In the genomic region with DNA sequence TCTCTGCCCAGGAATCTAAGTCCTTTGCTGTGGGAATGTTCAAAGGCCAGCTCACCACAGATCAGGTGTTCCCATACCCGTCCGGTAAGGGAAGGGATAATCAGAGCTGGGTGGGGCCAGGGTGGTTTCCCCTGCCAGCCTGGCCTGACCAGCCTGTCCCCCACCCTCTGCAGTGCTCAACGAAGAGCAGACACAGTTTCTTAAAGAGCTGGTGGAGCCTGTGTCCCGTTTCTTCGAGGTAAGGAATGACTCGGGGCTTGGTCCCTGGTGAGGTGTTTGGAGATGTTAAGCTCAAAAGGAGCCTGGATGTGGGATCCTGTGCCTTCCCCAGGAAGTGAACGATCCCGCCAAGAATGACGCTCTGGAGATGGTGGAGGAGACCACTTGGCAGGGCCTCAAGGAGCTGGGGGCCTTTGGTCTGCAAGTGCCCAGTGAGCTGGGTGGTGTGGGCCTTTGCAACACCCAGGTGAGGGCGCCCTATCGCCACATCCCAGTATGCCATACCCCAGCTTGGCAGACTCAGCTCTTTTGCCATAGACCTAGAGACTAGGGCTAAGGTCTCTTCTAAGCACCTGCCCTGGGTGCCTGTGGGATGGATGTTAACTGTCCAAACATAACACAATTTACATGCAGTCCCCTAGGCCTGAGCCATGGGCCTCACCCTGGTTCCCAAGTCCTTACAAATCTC, we compare ENCODE assay signal across 8 cellular contexts. TPM values are rescaled to one million over a fixed set of nuclear protein-coding genes. Genes with fewer than 3 reads are reported as not detected.
DNase-seq lines count a peak whose midpoint lies in the region; ATAC-seq and TF ChIP-seq lines count a peak whose summit lies in the region.

No MANE protein-coding gene starts in this region.

- H3K27ac ChIP-seq in fibroblast of lung (ENCODE audit: insufficient read depth, low read length) (peak overlapping the region; percentile 86), neural cell (ENCODE audit: low read length) (peak overlapping the region; percentile 34)

- H3K36me3 ChIP-seq in fibroblast of lung (ENCODE audit: control insufficient read depth, insufficient read depth, low read length) (peaks cover 25% of the 10 kb centered on the region), neural cell (ENCODE audit: insufficient read depth, low read length) (no peaks in the 10 kb centered on the region)

- H3K9ac ChIP-seq in fibroblast of lung (ENCODE audit: insufficient read depth, low read length): peak overlapping the region; percentile 75
- H3K9ac ChIP-seq in neural cell (ENCODE audit: low read length): peak overlapping the region; percentile 83

- H3K79me2 ChIP-seq in fibroblast of lung (ENCODE audit: control insufficient read depth, insufficient read depth, low read length) (peaks cover 29% of the 10 kb centered on the region), neural cell (replicated peaks; ENCODE audit: insufficient read depth, low read length) (peaks cover 32% of the 10 kb centered on the region)

- H3K9me3 ChIP-seq in fibroblast of lung (ENCODE audit: control insufficient read depth, insufficient read depth, low read depth, low read length) (no peaks in the 10 kb centered on the region), neural cell (ENCODE audit: low read length) (no peaks in the 10 kb centered on the region)

- no peaks in the 10 kb centered on the region for H3F3A ChIP-seq in neural cell (ENCODE audit: insufficient read depth, low read length, poor library complexity, severe bottlenecking)

- ATAC-seq in HG03521 (IDR thresholded peaks at IDR 0.05; ENCODE audit: unreplicated experiment) (no peak), GM18870 (IDR thresholded peaks at IDR 0.05; ENCODE audit: unreplicated experiment) (no peak)

- H3K4me3 ChIP-seq in fibroblast of lung (replicated peaks in 1 of 4; ENCODE audit: control extremely low read depth in 1 of 4, insufficient read depth in 1 of 4, low read depth in 3 of 4, low read length in 4 of 4): peak overlapping the region; percentile 46 to 90 (median 71)
- H3K4me3 ChIP-seq in neural cell (ENCODE audit: low read length): peak overlapping the region; percentile 99

- no peak overlapping the region for H2AFZ ChIP-seq in fibroblast of lung (ENCODE audit: low read length)
- H2AFZ ChIP-seq in neural cell (ENCODE audit: low read depth, low read length): no peak overlapping the region

- DNase-seq in activated gamma-delta T cell treated with Interleukin-2 at 50 U/mL for 16 hours: peak; percentile 56
- no peak for DNase-seq in activated gamma-delta T cell (lab: John Stamatoyannopoulos, UW)
- peak; percentile 20 for DNase-seq in NCI-H510A treated with DMSO at 0.1 percent for 48 hours (lab: John Stamatoyannopoulos, UW)
- DNase-seq in activated T-cell treated with anti-CD3 and anti-CD28 coated beads for 4 hours: peak; percentile 43
- DNase-seq in fibroblast of lung (ENCODE audit: low read depth in 2 of 2): peak; percentile 59 to 67

- no peaks in the 10 kb centered on the region for H4K20me1 ChIP-seq in fibroblast of lung (ENCODE audit: control insufficient read depth, extremely low read depth, insufficient read depth, low read length)
- no peaks in the 10 kb centered on the region for H4K20me1 ChIP-seq in neural cell (ENCODE audit: insufficient read depth)

- H3K27me3 ChIP-seq in fibroblast of lung (ENCODE audit: control insufficient read depth, insufficient read depth, low read length) (no peaks in the 10 kb centered on the region), neural cell (ENCODE audit: insufficient read depth, low read depth, low read length) (no peaks in the 10 kb centered on the region)

- H3K9me2 ChIP-seq in neural cell (ENCODE audit: insufficient read depth, low read length): no peaks in the 10 kb centered on the region

- H3K4me1 ChIP-seq in fibroblast of lung (ENCODE audit: control insufficient read depth, extremely low read depth, insufficient read depth, low read length): peaks cover 12% of the 10 kb centered on the region

- TF ChIP-seq CTCF in fibroblast of lung (conservative IDR thresholded peaks at IDR 0.05 in 1 of 2, IDR thresholded peaks at IDR 0.05 in 1 of 2; ENCODE audit: low read depth in 1 of 2, low read length in 2 of 2) (peak; percentile 37 to 42), neural cell (IDR thresholded peaks at IDR 0.05; ENCODE audit: poor library complexity, severe bottlenecking) (peak; percentile 42)

- peak; percentile 15 for TF ChIP-seq RAD21 in neural cell (conservative IDR thresholded peaks at IDR 0.05)

- TF ChIP-seq EP300 in neural cell (conservative IDR thresholded peaks at IDR 0.05; ENCODE audit: poor library complexity, severe bottlenecking): no peak

- H3K4me2 ChIP-seq in fibroblast of lung (ENCODE audit: extremely low read depth, insufficient read depth, low read length) (peak overlapping the region; percentile 80), neural cell (ENCODE audit: low read length) (peak overlapping the region; percentile 89)

TF ChIP-seq in neural cell, 6 proteins besides CTCF, POLR2A, EP300 and RAD21:
- TF ChIP-seq POLR2AphosphoS5 (IDR thresholded peaks at IDR 0.05) (no peak), MXI1 (conservative IDR thresholded peaks at IDR 0.05; ENCODE audit: poor library complexity, severe bottlenecking) (no peak), EZH2 (IDR thresholded peaks at IDR 0.05; ENCODE audit: borderline replicate concordance, insufficient read depth, low read length, poor library complexity, severe bottlenecking) (no peak), TAF1 (IDR thresholded peaks at IDR 0.05; ENCODE audit: low read depth) (no peak), REST (IDR thresholded peaks at IDR 0.05; ENCODE audit: borderline replicate concordance) (no peak), SMC3 (conservative IDR thresholded peaks at IDR 0.05; ENCODE audit: poor library complexity) (no peak)

RNA-seq across cellular contexts. Expression of gene ACADVL, which starts 1.0 kb away (rescaled TPM):
- 185 and 313 TPM in 2 replicates for total RNA-seq in fibroblast of lung
- polyA plus RNA-seq in fibroblast of lung (129 and 143 TPM in 2 replicates), neural cell (397 and 483 TPM in 2 replicates)
- polyA plus RNA-seq in fibroblast of lung (2012): 193 and 213 TPM in 2 replicates
- polyA minus RNA-seq in fibroblast of lung (ENCODE audit: low replicate concordance) (320 and 330 TPM in 2 replicates), neural cell (81.0 and 90.6 TPM in 2 replicates)

RNA-seq across cellular contexts. Expression of gene DLG4, which starts 1.1 kb away (rescaled TPM):
- total RNA-seq in fibroblast of lung: 12.6 and 22.0 TPM in 2 replicates
- polyA plus RNA-seq in fibroblast of lung: 11.3 and 14.2 TPM in 2 replicates
- 12.9 and 16.0 TPM in 2 replicates for polyA plus RNA-seq in fibroblast of lung (2012)
- polyA minus RNA-seq in fibroblast of lung (ENCODE audit: low replicate concordance): 25.9 and 29.9 TPM in 2 replicates
- 126 and 145 TPM in 2 replicates for polyA plus RNA-seq in neural cell
- polyA minus RNA-seq in neural cell: 124 and 136 TPM in 2 replicates

RNA-seq across cellular contexts. Expression of gene DVL2, which starts 13.6 kb away (rescaled TPM):
- 91.8 and 95.8 TPM in 2 replicates for total RNA-seq in fibroblast of lung
- polyA plus RNA-seq in fibroblast of lung (8.1 and 8.6 TPM in 2 replicates), neural cell (41.1 and 59.2 TPM in 2 replicates)
- 34.1 and 36.8 TPM in 2 replicates for polyA plus RNA-seq in fibroblast of lung (2012)
- polyA minus RNA-seq in fibroblast of lung (ENCODE audit: low replicate concordance) (70.9 and 73.8 TPM in 2 replicates), neural cell (84.3 and 92.8 TPM in 2 replicates)

RNA-seq across cellular contexts. Expression of gene PHF23, which starts 18.5 kb away (rescaled TPM):
- total RNA-seq in fibroblast of lung: 41.6 and 45.4 TPM in 2 replicates
- polyA plus RNA-seq in fibroblast of lung: 46.6 and 48.7 TPM in 2 replicates
- polyA plus RNA-seq in fibroblast of lung (2012): 47.2 and 48.1 TPM in 2 replicates
- 52.1 and 77.2 TPM in 2 replicates for polyA minus RNA-seq in fibroblast of lung (ENCODE audit: low replicate concordance)
- 55.7 and 60.3 TPM in 2 replicates for polyA plus RNA-seq in neural cell
- polyA minus RNA-seq in neural cell: 53.1 and 54.8 TPM in 2 replicates

RNA-seq across cellular contexts. Expression of gene GABARAP, which starts 21.5 kb away (rescaled TPM):
- 173 and 224 TPM in 2 replicates for total RNA-seq in fibroblast of lung
- polyA plus RNA-seq in fibroblast of lung (978 and 1,154 TPM in 2 replicates), neural cell (384 and 512 TPM in 2 replicates)
- polyA plus RNA-seq in fibroblast of lung (2012): 670 and 826 TPM in 2 replicates
- polyA minus RNA-seq in fibroblast of lung (ENCODE audit: low replicate concordance) (530 and 737 TPM in 2 replicates), neural cell (280 and 287 TPM in 2 replicates)
